Comparison of ENCODE assay signal across 34 cellular contexts in genomic region chr11:9607511-9607899, GRCh38. TPM values are rescaled to one million over a fixed set of nuclear protein-coding genes. Genes with fewer than 3 reads are reported as not detected.
A peak's percentile ranks its signal among the peaks of the same experiment; 100 is the strongest.
DNase-seq lines count a peak whose midpoint lies in the region; ATAC-seq, FAIRE-seq and TF ChIP-seq lines count a peak whose summit lies in the region.
"Had no signal": no experiment of that assay in that cellular context is flagged by ENCODE, and none has a peak within 500 bp of the region (broad histone marks: within the 10 kb centered on the region; RNA-seq: fewer than 3 reads in every experiment).

No MANE protein-coding gene starts in this region.

- no peaks in the 10 kb centered on the region for H3K9me1 ChIP-seq in K562 (ENCODE audit: control insufficient read depth, insufficient read depth, low read length)

- H3K36me3 ChIP-seq in SK-N-SH (replicated peaks in 1 of 2; ENCODE audit: control insufficient read depth in 1 of 2, insufficient read depth in 2 of 2, low read length in 1 of 2) (no peaks in the 10 kb centered on the region), K562 (ENCODE audit: control insufficient read depth, insufficient read depth, low read length) (no peaks in the 10 kb centered on the region), HepG2 (replicated peaks in 1 of 2; ENCODE audit: control insufficient read depth in 1 of 2, insufficient read depth in 2 of 2, low read length in 2 of 2) (no peaks in the 10 kb centered on the region)
- H3K36me3 ChIP-seq: heart left ventricle, MG63, SJCRH30, suprapubic skin, upper lobe of left lung had no signal

- no peak for TF ChIP-seq CTCF in SK-N-SH (IDR thresholded peaks at IDR 0.05)
- no peak for TF ChIP-seq CTCF in K562 (IDR thresholded peaks at IDR 0.05 in 2 of 3, conservative IDR thresholded peaks at IDR 0.05 in 1 of 3; ENCODE audit: insufficient read depth in 2 of 3, low read depth in 1 of 3, low read length in 3 of 3)
- TF ChIP-seq CTCF in HepG2 (CRISPR knock-in tag; IDR thresholded peaks at IDR 0.05) = no peak

- H3K9me3 ChIP-seq in SK-N-SH (0 out of 2 replicates have a peak, but pooled peaks cover 4% of the 10 kb centered on the region), K562 (replicated peaks; ENCODE audit: control insufficient read depth, insufficient read depth, low read depth, low read length) (no peaks in the 10 kb centered on the region), HepG2 (ENCODE audit: low read length) (no peaks in the 10 kb centered on the region)
- H3K9me3 ChIP-seq: heart left ventricle, SJCRH30, suprapubic skin, upper lobe of left lung had no signal

- H3K36me3 Mint-ChIP-seq in T-helper 2 cell treated with Interferon-gamma antibody and Interleukin-4, amounts not matched to agents 5 μg/mL and 100 μg/mL, for 36 hours (ENCODE audit: low read depth) = peaks cover 4% of the 10 kb centered on the region
- H3K36me3 Mint-ChIP-seq: activated naive CD4-positive, alpha-beta T cell treated with anti-CD3 and anti-CD28 coated beads, Interleukin-2, amount 50 U/mL, for 24 hours; brain had no signal

- peaks cover 0 to 2% of the 10 kb centered on the region in 2 experiments; a peak in 1 of 4 replicates for H3K4me1 ChIP-seq in SK-N-SH (ENCODE audit: control insufficient read depth in 1 of 2, insufficient read depth in 2 of 2, low read depth in 1 of 2, low read length in 1 of 2)
- H3K4me1 ChIP-seq in K562 (replicated peaks in 1 of 2; ENCODE audit: control insufficient read depth in 2 of 2, insufficient read depth in 2 of 2, low read length in 2 of 2) = peaks cover 10 to 21% of the 10 kb centered on the region in 2 experiments
- H3K4me1 ChIP-seq in HepG2 (ENCODE audit: insufficient read depth, low read length) = peaks cover 61% of the 10 kb centered on the region

- H3K4me3 Mint-ChIP-seq in T-helper 2 cell treated with Interferon-gamma antibody and Interleukin-4, amounts not matched to agents 5 μg/mL and 100 μg/mL, for 36 hours = no peak overlapping the region
- H3K4me3 Mint-ChIP-seq: activated CD4-positive, alpha-beta memory T cell treated with anti-CD3 and anti-CD28 coated beads, Interleukin-2, amount 10 ng/mL, durations not matched to agents 7 days and 5 days; activated naive CD4-positive, alpha-beta T cell treated with anti-CD3 and anti-CD28 coated beads, Interleukin-2, amount 50 U/mL, for 24 hours; activated T-helper 17 cell treated with anti-CD3 and anti-CD28 coated beads, Interleukin-2, amount 50 U/mL, for 72 hours; brain; nephron; T-helper 1 cell treated with Interleukin-12 subunit alpha and Interleukin-12 subunit beta and Interleukin-4 antibody, amounts not matched to agents 30 μg/mL and 1 μg/mL, for 36 hours had no signal

- no peak overlapping the region for H3K9ac ChIP-seq in SK-N-SH
- H3K9ac ChIP-seq in K562 (ENCODE audit: insufficient read depth in 1 of 2, low read depth in 2 of 2, low read length in 2 of 2) = no peak overlapping the region
- peak overlapping the region; percentile 44; the same call in 1 of the 2 replicates for H3K9ac ChIP-seq in HepG2 (ENCODE audit: insufficient read depth, low read depth, low read length)

- H3K4me1 Mint-ChIP-seq in T-helper 2 cell treated with Interferon-gamma antibody and Interleukin-4, amounts not matched to agents 5 μg/mL and 100 μg/mL, for 36 hours (ENCODE audit: low read depth) = peaks cover 14% of the 10 kb centered on the region
- H3K4me1 Mint-ChIP-seq: nephron had no signal

- H3K27ac ChIP-seq in SK-N-SH (ENCODE audit: low read depth in 2 of 2, low read length in 1 of 2) = no peak overlapping the region
- H3K27ac ChIP-seq in K562 (ENCODE audit: extremely low read depth, low read depth, low read length) = no peak overlapping the region
- peak overlapping the region; percentile 13 for H3K27ac ChIP-seq in HepG2 (ENCODE audit: extremely low read length, insufficient read depth, low read length)
- H3K27ac ChIP-seq: 22Rv1, C4-2B, heart left ventricle, SJCRH30, suprapubic skin, upper lobe of left lung had no signal

- no peaks in the 10 kb centered on the region for H3K27me3 ChIP-seq in SK-N-SH (ENCODE audit: insufficient read depth)
- H3K27me3 ChIP-seq in K562 (ENCODE audit: control insufficient read depth in 2 of 2, insufficient read depth in 2 of 2, low read length in 2 of 2) = no peaks in the 10 kb centered on the region
- no peaks in the 10 kb centered on the region for H3K27me3 ChIP-seq in HepG2 (ENCODE audit: control insufficient read depth in 1 of 2, insufficient read depth in 2 of 2, low read length in 2 of 2)
- H3K27me3 ChIP-seq: heart left ventricle, MG63, SJCRH30, suprapubic skin, upper lobe of left lung had no signal

- DNase-seq in SK-N-SH (no peak), K562 (ENCODE audit: extremely low read depth in 1 of 4, low spot score in 3 of 4) (no peak), HepG2 (ENCODE audit: low spot score) (peak; percentile 50), SKM-1 treated with dmso at 0.1 percent for 144 hours (lab: John Stamatoyannopoulos, UW; ENCODE audit: unreplicated experiment) (no peak), SW480 (ENCODE audit: low spot score) (no peak)
- DNase-seq in T-helper 2 cell treated with Interferon-gamma antibody and Interleukin-4, amounts not matched to agents 5 μg/mL and 100 μg/mL, for 36 hours (ENCODE audit: low spot score) = no peak
- DNase-seq: activated CD4-positive, alpha-beta memory T cell treated with anti-CD3 and anti-CD28 coated beads, Interleukin-2, amount 10 ng/mL, durations not matched to agents 7 days and 5 days; activated CD8-positive, alpha-beta memory T cell treated with anti-CD3 and anti-CD28 coated beads, Interleukin-2, amount 50 U/mL, for 4 hours; amniotic stem cell; cerebellar nuclear complex; foreskin melanocyte; GF-D8; HCEC 1CT; heart left ventricle; left cardiac atrium; MG63; NCI-H1105; NCI-H187; NCI-H2171; RPMI8226; SJCRH30; stimulated activated naive CD4-positive, alpha-beta T cell treated with Interleukin-2 at 50 U/mL for 16 hours; upper lobe of left lung had no signal

- ATAC-seq in SK-N-SH treated with all-trans-retinoic acid at 6 μM for 48 hours (peak; percentile 20; the same call in 1 of the 3 replicates), K562 (peak; percentile 46), HepG2 (peak; percentile 82), GM18870 (IDR thresholded peaks at IDR 0.05; ENCODE audit: unreplicated experiment) (no peak)
- ATAC-seq: activated T-helper 17 cell treated with anti-CD3 and anti-CD28 coated beads, Interleukin-2, amount 50 U/mL, for 72 hours; heart left ventricle; left cardiac atrium had no signal

- no peak overlapping the region for H3K4me3 ChIP-seq in SK-N-SH (ENCODE audit: low read depth in 2 of 2, low read length in 1 of 2)
- H3K4me3 ChIP-seq in K562 = no peak overlapping the region
- H3K4me3 ChIP-seq in HepG2 (replicated peaks in 1 of 3; ENCODE audit: insufficient read depth in 1 of 3, low read depth in 2 of 3, low read length in 3 of 3) = peak overlapping the region; percentile 30 to 69 (median 43); a peak in 5 of 6 replicates
- H3K4me3 ChIP-seq: heart left ventricle, MG63, SJCRH30, suprapubic skin, upper lobe of left lung had no signal

- peaks cover 4% of the 10 kb centered on the region for H3F3A ChIP-seq in SK-N-SH (replicated peaks; ENCODE audit: insufficient read depth)

- H3K9me3 Mint-ChIP-seq in T-helper 2 cell treated with Interferon-gamma antibody and Interleukin-4, amounts not matched to agents 5 μg/mL and 100 μg/mL, for 36 hours = no peaks in the 10 kb centered on the region
- H3K9me3 Mint-ChIP-seq: activated naive CD4-positive, alpha-beta T cell treated with anti-CD3 and anti-CD28 coated beads, Interleukin-2, amount 50 U/mL, for 24 hours; activated T-helper 17 cell treated with anti-CD3 and anti-CD28 coated beads, Interleukin-2, amount 50 U/mL, for 72 hours; nephron; T-helper 1 cell treated with Interleukin-12 subunit alpha and Interleukin-12 subunit beta and Interleukin-4 antibody, amounts not matched to agents 30 μg/mL and 1 μg/mL, for 36 hours had no signal

- H2AFZ ChIP-seq in SK-N-SH (ENCODE audit: low read depth) (no peak overlapping the region), K562 (ENCODE audit: low read depth, low read length) (peak overlapping the region; percentile 52), HepG2 (ENCODE audit: low read length) (peak overlapping the region; percentile 99)

- POLR2A ChIA-PET in SK-N-SH (lab: Yijun Ruan, JAX) = no interaction called here
- POLR2A ChIA-PET in K562 (lab: Yijun Ruan, JAX) = interaction anchor here (0.5 to 1.8 kb wide), 7 partner anchors 9 to 170 kb away, joined by 3 to 6 read pairs (median 3); no protein-coding TSS in a partner anchor
- POLR2A ChIA-PET in HepG2 (lab: Yijun Ruan, JAX) = interaction anchor here (0.6 to 2.5 kb wide), 7 partner anchors 10 to 147 kb away, joined by 3 to 11 read pairs (median 4); partner anchors contain the start of genes WEE1 and ZNF143

- in situ Hi-C loops in K562 (cut with MboI) (no loop called here), HepG2 (cut with HindIII; ENCODE audit: extremely low pct_ligation_motif_present, low pct_unique_long_range_greater_than_20kb) (no loop called here)

- WGBS in SK-N-SH (ENCODE audit: low lambda C conversion rate) = 62% methylated on average over 3 of the region's 3 CpGs
- 47% methylated on average over 3 of the region's 3 CpGs for WGBS in K562 (ENCODE audit: insufficient coverage, low coverage, missing lambda C conversion rate)
- 60% methylated on average over 1 of the region's 3 CpGs for WGBS in HepG2 (ENCODE audit: low lambda C conversion rate)

- no peaks in the 10 kb centered on the region for H4K20me1 ChIP-seq in SK-N-SH (ENCODE audit: insufficient read depth)
- no peaks in the 10 kb centered on the region for H4K20me1 ChIP-seq in K562 (replicated peaks; ENCODE audit: control insufficient read depth, insufficient read depth, low read length)
- H4K20me1 ChIP-seq in HepG2 (ENCODE audit: insufficient read depth, low read length) = no peaks in the 10 kb centered on the region

- no peak for TF ChIP-seq EP300 in SK-N-SH (IDR thresholded peaks at IDR 0.05; ENCODE audit: borderline replicate concordance in 1 of 2, low read depth in 1 of 2, low read length in 1 of 2)
- no peak for TF ChIP-seq EP300 in K562 (IDR thresholded peaks at IDR 0.05; ENCODE audit: low read length)
- TF ChIP-seq EP300 in HepG2 (IDR thresholded peaks at IDR 0.05; ENCODE audit: low read depth in 2 of 2, low read length in 2 of 2) = no peak
- TF ChIP-seq EP300 in HepG2 (CRISPR knock-in tag; IDR thresholded peaks at IDR 0.05; ENCODE audit: borderline replicate concordance) = no peak

- H3K4me2 ChIP-seq in SK-N-SH (no peak overlapping the region), K562 (ENCODE audit: insufficient read depth, low read length) (no peak overlapping the region), HepG2 (ENCODE audit: low read depth, low read length) (peak overlapping the region; percentile 99)

- TF ChIP-seq POLR2A in K562 (conservative IDR thresholded peaks at IDR 0.05) (no peak), HepG2 (IDR thresholded peaks at IDR 0.05; ENCODE audit: insufficient read depth in 1 of 2, low read depth in 2 of 2, low read length in 2 of 2) (no peak)

- H3K27ac Mint-ChIP-seq in T-helper 2 cell treated with Interferon-gamma antibody and Interleukin-4, amounts not matched to agents 5 μg/mL and 100 μg/mL, for 36 hours = no peak overlapping the region
- H3K27ac Mint-ChIP-seq: activated CD4-positive, alpha-beta memory T cell treated with anti-CD3 and anti-CD28 coated beads, Interleukin-2, amount 10 ng/mL, durations not matched to agents 7 days and 5 days; activated naive CD4-positive, alpha-beta T cell treated with anti-CD3 and anti-CD28 coated beads, Interleukin-2, amount 50 U/mL, for 24 hours; activated T-helper 17 cell treated with anti-CD3 and anti-CD28 coated beads, Interleukin-2, amount 50 U/mL, for 72 hours; brain; nephron; T-helper 1 cell treated with Interleukin-12 subunit alpha and Interleukin-12 subunit beta and Interleukin-4 antibody, amounts not matched to agents 30 μg/mL and 1 μg/mL, for 36 hours had no signal

- peaks cover under 1% of the 10 kb centered on the region for H3K27me3 Mint-ChIP-seq in T-helper 2 cell treated with Interferon-gamma antibody and Interleukin-4, amounts not matched to agents 5 μg/mL and 100 μg/mL, for 36 hours (ENCODE audit: low read depth)
- H3K27me3 Mint-ChIP-seq: activated naive CD4-positive, alpha-beta T cell treated with anti-CD3 and anti-CD28 coated beads, Interleukin-2, amount 50 U/mL, for 24 hours; activated T-helper 17 cell treated with anti-CD3 and anti-CD28 coated beads, Interleukin-2, amount 50 U/mL, for 72 hours had no signal

- TF ChIP-seq RAD21 in SK-N-SH (IDR thresholded peaks at IDR 0.05; ENCODE audit: low read length) = no peak
- TF ChIP-seq RAD21 in K562 (CRISPR knock-in tag; conservative IDR thresholded peaks at IDR 0.05 in 1 of 2, IDR thresholded peaks at IDR 0.05 in 1 of 2) = no peak
- no peak for TF ChIP-seq RAD21 in HepG2 (CRISPR knock-in tag; IDR thresholded peaks at IDR 0.05)

- CTCF ChIA-PET in SK-N-SH (lab: Yijun Ruan, JAX) = interaction anchor here (0.8 to 1.6 kb wide), 5 partner anchors 10 to 700 kb away, joined by 3 to 5 read pairs (median 3); no protein-coding TSS in a partner anchor
- CTCF ChIA-PET in K562 (lab: Yijun Ruan, JAX; ENCODE audit: low intra/inter-chr PET ratio) = no interaction called here
- CTCF ChIA-PET in HepG2 (lab: Yijun Ruan, JAX; ENCODE audit: low intra/inter-chr PET ratio, low total read pairs) = no interaction called here

- no TSS peak for BruUV-seq in K562 (replicated peaks; lab: Mats Ljungman, UMichigan)
- no TSS peak for BruUV-seq in HepG2 (replicated peaks; lab: Mats Ljungman, UMichigan)

- FAIRE-seq in K562 (lab: Jason Lieb, UNC) (no peak), HepG2 (lab: Jason Lieb, UNC) (no peak)
- FAIRE-seq: endometrium had no signal

- H3K79me2 ChIP-seq in SK-N-SH (ENCODE audit: insufficient read depth) = no peaks in the 10 kb centered on the region
- no peaks in the 10 kb centered on the region for H3K79me2 ChIP-seq in K562 (ENCODE audit: control insufficient read depth, insufficient read depth, low read length)
- H3K79me2 ChIP-seq in HepG2 (ENCODE audit: insufficient read depth, low read length) = no peaks in the 10 kb centered on the region

- H3K9me2 ChIP-seq in SK-N-SH = no peaks in the 10 kb centered on the region

- intact Hi-C loops in K562 (cut with micrococcal nuclease) (no loop called here), HepG2 (cut with micrococcal nuclease; ENCODE audit: unreplicated experiment) (no loop called here)

RNA-seq across cellular contexts. Expression of gene WEE1, which starts 34.0 kb away (rescaled TPM):
- polyA plus RNA-seq in SK-N-SH (2012; rRNA removed) (16.9 and 20.6 TPM in 2 replicates), K562 (2011; rRNA removed) (81.2 and 99.0 TPM in 2 replicates), K562 (2014; fragmentation: Illumina TruSeq; extraction: Trizol) (73.7 and 93.4 TPM in 2 replicates), K562 (2014; fragmentation: Nextera tagmentation; extraction: Ambion mirVana) (10 to 100 TPM; 21.9 to 30.6 TPM), K562 (2014; rRNA removed) (51.3 and 53.9 TPM in 2 replicates), HepG2 (2011; rRNA removed) (24.2 and 31.4 TPM in 2 replicates)
- 18.0 and 21.1 TPM in 2 replicates for polyA plus RNA-seq in SK-N-SH (2012; cell fraction: cytosol; rRNA removed)
- polyA plus RNA-seq in SK-N-SH (2012; cell fraction: nucleus; rRNA removed) = 27.1 and 54.9 TPM in 2 replicates
- total RNA-seq in K562 (2011; cell fraction: chromatin; rRNA removed; ENCODE audit: low replicate concordance) = 78.0 and 216 TPM in 2 replicates
- 51.9 and 57.0 TPM in 2 replicates for total RNA-seq in K562 (2011; cell fraction: nucleolus; rRNA removed)
- 101 and 161 TPM in 2 replicates for total RNA-seq in K562 (2011; cell fraction: nucleoplasm; rRNA removed)
- total RNA-seq in K562 (2014; rRNA removed) (62.9 and 66.8 TPM in 2 replicates), K562 (2014; rRNA removed; fragmentation: Illumina TruSeq; extraction: Trizol) (73.2 and 80.9 TPM in 2 replicates), K562 (2015; rRNA removed; fragmentation: Illumina TruSeq; extraction: Trizol) (61.6 and 67.4 TPM in 2 replicates), K562 (2021) (82.1 and 82.7 TPM in 2 replicates), HepG2 (2016; rRNA removed; fragmentation: Illumina TruSeq; extraction: Trizol) (63.7 and 71.7 TPM in 2 replicates)
- 20.1 and 32.8 TPM in 2 replicates for polyA plus RNA-seq in K562 (2011; cell fraction: cytosol; rRNA removed)
- 77.6 and 91.0 TPM in 2 replicates for polyA plus RNA-seq in K562 (2011; cell fraction: nucleus; rRNA removed)
- 34.8 and 46.6 TPM in 2 replicates for polyA plus RNA-seq in K562 (2012)
- polyA minus RNA-seq in K562 (2011; rRNA and poly(A)+ RNA removed) = 121 and 129 TPM in 2 replicates
- polyA minus RNA-seq in K562 (2011; cell fraction: cytosol; rRNA and poly(A)+ RNA removed) = 28.7 and 41.6 TPM in 2 replicates
- polyA minus RNA-seq in K562 (2011; cell fraction: nucleus; rRNA and poly(A)+ RNA removed) = 75.3 and 97.9 TPM in 2 replicates
- 5.3 and 8.1 TPM in 2 replicates for total RNA-seq in HepG2 (2016; cell fraction: cytosol; rRNA removed; fragmentation: Illumina TruSeq; extraction: Trizol; ENCODE audit: low read depth)
- 59.2 and 62.0 TPM in 2 replicates for total RNA-seq in HepG2 (2016; cell fraction: insoluble cytoplasmic fraction; rRNA removed; fragmentation: Illumina TruSeq; extraction: Trizol)
- 16.3 and 20.1 TPM in 2 replicates for total RNA-seq in HepG2 (2016; cell fraction: membrane; rRNA removed; fragmentation: Illumina TruSeq; extraction: Trizol)
- total RNA-seq in HepG2 (2016; cell fraction: nucleus; rRNA removed; fragmentation: Illumina TruSeq; extraction: Trizol) = 55.9 and 59.7 TPM in 2 replicates
- 9.9 and 15.9 TPM in 2 replicates for polyA plus RNA-seq in HepG2 (2011; cell fraction: cytosol; rRNA removed)
- polyA plus RNA-seq in HepG2 (2011; cell fraction: nucleus; rRNA removed) = 19.4 and 21.7 TPM in 2 replicates
- polyA plus RNA-seq in HepG2 (2012) = 34.3 and 43.6 TPM in 2 replicates
- polyA plus RNA-seq in HepG2 (2016; cell fraction: cytosol; fragmentation: Illumina TruSeq; extraction: Trizol; ENCODE audit: low read depth) = 1.5 and 1.7 TPM in 2 replicates
- polyA plus RNA-seq in HepG2 (2016; cell fraction: insoluble cytoplasmic fraction; fragmentation: Illumina TruSeq; extraction: Trizol; ENCODE audit: low read depth) = 55.1 and 60.7 TPM in 2 replicates
- polyA plus RNA-seq in HepG2 (2016; cell fraction: membrane; fragmentation: Illumina TruSeq; extraction: Trizol; ENCODE audit: low read depth) = 5.2 and 6.5 TPM in 2 replicates
- 61.4 and 70.9 TPM in 2 replicates for polyA plus RNA-seq in HepG2 (2016; cell fraction: nucleus; fragmentation: Illumina TruSeq; extraction: Trizol; ENCODE audit: insufficient read depth, low read depth)
- 13.9 and 26.9 TPM in 2 replicates for polyA minus RNA-seq in HepG2 (2011; rRNA and poly(A)+ RNA removed; ENCODE audit: low replicate concordance)
- polyA minus RNA-seq in HepG2 (2011; cell fraction: cytosol; rRNA and poly(A)+ RNA removed) = 20.9 and 21.9 TPM in 2 replicates
- 77.1 and 85.4 TPM in 2 replicates for polyA minus RNA-seq in HepG2 (2011; cell fraction: nucleus; rRNA and poly(A)+ RNA removed)

RNA-seq across cellular contexts. Expression of gene SWAP70, which starts 56.4 kb away (rescaled TPM):
- polyA plus RNA-seq in SK-N-SH (2012; rRNA removed) (10.6 and 11.9 TPM in 2 replicates), K562 (2011; rRNA removed) (1.8 and 2.4 TPM in 2 replicates), K562 (2014; fragmentation: Illumina TruSeq; extraction: Trizol) (4.1 and 4.3 TPM in 2 replicates), K562 (2014; fragmentation: Nextera tagmentation; extraction: Ambion mirVana) (1 to 10 TPM; 1.7 to 1.9 TPM), K562 (2014; rRNA removed) (2.9 and 3.9 TPM in 2 replicates), HepG2 (2011; rRNA removed) (4.2 and 4.6 TPM in 2 replicates)
- 14.5 and 15.9 TPM in 2 replicates for polyA plus RNA-seq in SK-N-SH (2012; cell fraction: cytosol; rRNA removed)
- polyA plus RNA-seq in SK-N-SH (2012; cell fraction: nucleus; rRNA removed) = 3.8 and 7.6 TPM in 2 replicates
- total RNA-seq in K562 (2011; cell fraction: chromatin; rRNA removed; ENCODE audit: low replicate concordance) = 1.2 and 3.2 TPM in 2 replicates
- total RNA-seq in K562 (2011; cell fraction: nucleolus; rRNA removed) = 0.79 and 1.0 TPM in 2 replicates
- total RNA-seq in K562 (2011; cell fraction: nucleoplasm; rRNA removed) = 1.4 and 2.7 TPM in 2 replicates
- total RNA-seq in K562 (2014; rRNA removed) (2.3 TPM in 2 replicates), K562 (2014; rRNA removed; fragmentation: Illumina TruSeq; extraction: Trizol) (4.4 and 4.8 TPM in 2 replicates), K562 (2015; rRNA removed; fragmentation: Illumina TruSeq; extraction: Trizol) (4.9 and 5.0 TPM in 2 replicates), K562 (2021) (2.9 and 4.3 TPM in 2 replicates), HepG2 (2016; rRNA removed; fragmentation: Illumina TruSeq; extraction: Trizol) (8.7 and 14.9 TPM in 2 replicates)
- 1.0 and 1.8 TPM in 2 replicates for polyA plus RNA-seq in K562 (2011; cell fraction: cytosol; rRNA removed)
- polyA plus RNA-seq in K562 (2011; cell fraction: nucleus; rRNA removed) = 0.73 and 0.78 TPM in 2 replicates
- 4.6 and 5.5 TPM in 2 replicates for polyA plus RNA-seq in K562 (2012)
- 2.9 and 3.5 TPM in 2 replicates for polyA minus RNA-seq in K562 (2011; rRNA and poly(A)+ RNA removed)
- 1.6 and 2.3 TPM in 2 replicates for polyA minus RNA-seq in K562 (2011; cell fraction: cytosol; rRNA and poly(A)+ RNA removed)
- 0.54 and 1.8 TPM in 2 replicates for polyA minus RNA-seq in K562 (2011; cell fraction: nucleus; rRNA and poly(A)+ RNA removed)
- 6.5 TPM in 2 replicates for total RNA-seq in HepG2 (2016; cell fraction: cytosol; rRNA removed; fragmentation: Illumina TruSeq; extraction: Trizol; ENCODE audit: low read depth)
- total RNA-seq in HepG2 (2016; cell fraction: insoluble cytoplasmic fraction; rRNA removed; fragmentation: Illumina TruSeq; extraction: Trizol) = 9.1 and 14.4 TPM in 2 replicates
- total RNA-seq in HepG2 (2016; cell fraction: membrane; rRNA removed; fragmentation: Illumina TruSeq; extraction: Trizol) = 5.1 and 5.8 TPM in 2 replicates
- total RNA-seq in HepG2 (2016; cell fraction: nucleus; rRNA removed; fragmentation: Illumina TruSeq; extraction: Trizol) = 8.1 and 8.8 TPM in 2 replicates
- 3.2 and 5.0 TPM in 2 replicates for polyA plus RNA-seq in HepG2 (2011; cell fraction: cytosol; rRNA removed)
- 1.5 and 2.5 TPM in 2 replicates for polyA plus RNA-seq in HepG2 (2011; cell fraction: nucleus; rRNA removed)
- polyA plus RNA-seq in HepG2 (2012) = 7.2 and 7.3 TPM in 2 replicates
- polyA plus RNA-seq in HepG2 (2016; cell fraction: cytosol; fragmentation: Illumina TruSeq; extraction: Trizol; ENCODE audit: low read depth) = 0.50 and 0.55 TPM in 2 replicates
- 14.4 and 14.9 TPM in 2 replicates for polyA plus RNA-seq in HepG2 (2016; cell fraction: insoluble cytoplasmic fraction; fragmentation: Illumina TruSeq; extraction: Trizol; ENCODE audit: low read depth)
- 1.9 and 2.0 TPM in 2 replicates for polyA plus RNA-seq in HepG2 (2016; cell fraction: membrane; fragmentation: Illumina TruSeq; extraction: Trizol; ENCODE audit: low read depth)
- 8.0 and 8.5 TPM in 2 replicates for polyA plus RNA-seq in HepG2 (2016; cell fraction: nucleus; fragmentation: Illumina TruSeq; extraction: Trizol; ENCODE audit: insufficient read depth, low read depth)
- polyA minus RNA-seq in HepG2 (2011; rRNA and poly(A)+ RNA removed; ENCODE audit: low replicate concordance) = 4.9 and 17.3 TPM in 2 replicates
- polyA minus RNA-seq in HepG2 (2011; cell fraction: cytosol; rRNA and poly(A)+ RNA removed) = 5.2 and 6.8 TPM in 2 replicates
- 5.4 and 6.7 TPM in 2 replicates for polyA minus RNA-seq in HepG2 (2011; cell fraction: nucleus; rRNA and poly(A)+ RNA removed)

Comparison
In these comparisons a context has a peak if more than half of its experiments do, and no peak if none do; other contexts are left out.
1. H3K4me3 ChIP-seq: peak in HepG2 (3 of 3); none in SK-N-SH (0 of 2) and K562 (single experiment).